Comparison of ENCODE assay signal across 8 cellular contexts in genomic region chr13:61414686-61415664, GRCh38. TPM values are rescaled to one million over a fixed set of nuclear protein-coding genes. Genes with fewer than 3 reads are reported as not detected.
DNase-seq lines count a peak whose midpoint lies in the region; ATAC-seq and TF ChIP-seq lines count a peak whose summit lies in the region.

No MANE protein-coding gene starts in this region.

- intact Hi-C loops in esophagus squamous epithelium (cut with DNase I) = no loop called here

- H3F3A ChIP-seq in GM23338 (replicated peaks; ENCODE audit: low read depth) = no peaks in the 10 kb centered on the region
- H3F3A ChIP-seq in neural cell (ENCODE audit: insufficient read depth, low read length, poor library complexity, severe bottlenecking) = no peaks in the 10 kb centered on the region

- ATAC-seq in GM23338 = peak; percentile 97

- peak overlapping the region; percentile 69 for H3K4me3 ChIP-seq in GM23338
- peak overlapping the region; percentile 10 to 54 (median 33) for H3K4me3 ChIP-seq in esophagus squamous epithelium
- peak overlapping the region; percentile 70 for H3K4me3 ChIP-seq in neural cell (ENCODE audit: low read length)

- no peak overlapping the region for H3K27ac ChIP-seq in GM23338 (ENCODE audit: low read depth)
- H3K27ac ChIP-seq in esophagus squamous epithelium = peak overlapping the region in 2 of 4 donors; percentile 9 to 36
- peak overlapping the region; percentile 12 for H3K27ac ChIP-seq in neural cell (ENCODE audit: low read length)

- H3K9me3 Mint-ChIP-seq in GM23338 = no peaks in the 10 kb centered on the region

- peaks cover 23% of the 10 kb centered on the region for H3K27me3 Mint-ChIP-seq in GM23338 (ENCODE audit: insufficient read depth, low read depth, poor library complexity)

- peaks cover 15% of the 10 kb centered on the region for H3K4me1 Mint-ChIP-seq in GM23338

- WGBS in esophagus squamous epithelium, 2 donors = 1 to 5% methylated on average over 28 to 29 of the region's 44 CpGs

- H2AFZ ChIP-seq in GM23338 (peak overlapping the region; percentile 97), neural cell (ENCODE audit: low read depth, low read length) (peak overlapping the region; percentile 22)

- H3K4me2 ChIP-seq in GM23338 (peak overlapping the region; percentile 98), neural cell (ENCODE audit: low read length) (peak overlapping the region; percentile 38)

- H3K4me1 ChIP-seq in GM23338 (ENCODE audit: insufficient read depth) (peaks cover 6% of the 10 kb centered on the region), esophagus squamous epithelium (peaks cover 3 to 27% (median 4%) of the 10 kb centered on the region in 3 donors)

- H3K36me3 ChIP-seq in GM23338 (ENCODE audit: insufficient read depth) (no peaks in the 10 kb centered on the region), esophagus squamous epithelium (no peaks in the 10 kb centered on the region), neural cell (ENCODE audit: insufficient read depth, low read length) (no peaks in the 10 kb centered on the region)

- H3K9ac ChIP-seq in neural cell (ENCODE audit: low read length) = peak overlapping the region; percentile 58

- no peak for TF ChIP-seq EP300 in neural cell (conservative IDR thresholded peaks at IDR 0.05; ENCODE audit: poor library complexity, severe bottlenecking)

- H3K27ac Mint-ChIP-seq in GM23338 = no peak overlapping the region; the same call in 1 of the 2 replicates

- H3K79me2 ChIP-seq in GM23338 (replicated peaks; ENCODE audit: insufficient read depth) = no peaks in the 10 kb centered on the region
- H3K79me2 ChIP-seq in neural cell (replicated peaks; ENCODE audit: insufficient read depth, low read length) = no peaks in the 10 kb centered on the region

- TF ChIP-seq CTCF in GM23338 (conservative IDR thresholded peaks at IDR 0.05; ENCODE audit: low read depth in 2 of 2) (no peak), esophagus squamous epithelium (IDR thresholded peaks at IDR 0.05) (no peak), neural cell (IDR thresholded peaks at IDR 0.05; ENCODE audit: poor library complexity, severe bottlenecking) (no peak)

- no peaks in the 10 kb centered on the region for H3K36me3 Mint-ChIP-seq in GM23338 (ENCODE audit: low read depth)

- peak; percentile 21 for TF ChIP-seq RAD21 in neural cell (conservative IDR thresholded peaks at IDR 0.05)

- no peaks in the 10 kb centered on the region for H3K9me3 ChIP-seq in esophagus squamous epithelium
- no peaks in the 10 kb centered on the region for H3K9me3 ChIP-seq in neural cell (ENCODE audit: low read length)

- DNase-seq in GM23338 (ENCODE audit: low spot score) (peak; percentile 93), OCI-M1 (lab: John Stamatoyannopoulos, UW) (peak; percentile 76), esophagus squamous epithelium (lab: John Stamatoyannopoulos, UW) (no peak), NCI-H1048 (lab: John Stamatoyannopoulos, UW) (no peak), T-helper 1 cell (no peak)
- DNase-seq in effector CD4-positive, alpha-beta T cell = no peak
- DNase-seq in stimulated activated CD4-positive, alpha-beta T cell treated with anti-CD3 and anti-CD28 coated beads, Interleukin-12 subunit alpha, Interleukin-12 subunit beta, amount 100 ng/mL, for 4 hours = no peak

- H3K4me3 Mint-ChIP-seq in GM23338 = peak overlapping the region; percentile 92

- H4K20me1 ChIP-seq in GM23338 (replicated peaks; ENCODE audit: insufficient read depth) = no peaks in the 10 kb centered on the region
- no peaks in the 10 kb centered on the region for H4K20me1 ChIP-seq in neural cell (ENCODE audit: insufficient read depth)

- peak in 1 of 4 donors; percentile 13 for TF ChIP-seq POLR2A in esophagus squamous epithelium (IDR thresholded peaks at IDR 0.05)

- H3K9me2 ChIP-seq in GM23338 (ENCODE audit: insufficient read depth) (no peaks in the 10 kb centered on the region), neural cell (ENCODE audit: insufficient read depth, low read length) (no peaks in the 10 kb centered on the region)

- peaks cover 37% of the 10 kb centered on the region for H3K27me3 ChIP-seq in GM23338 (ENCODE audit: insufficient read depth)
- H3K27me3 ChIP-seq in esophagus squamous epithelium = peaks cover 0 to 34% (median 0%) of the 10 kb centered on the region in 4 donors
- peaks cover 53% of the 10 kb centered on the region for H3K27me3 ChIP-seq in neural cell (ENCODE audit: insufficient read depth, low read depth, low read length)

TF ChIP-seq in GM23338, 12 proteins besides CTCF, POLR2A, EP300 and RAD21 (continues in another document):
- TF ChIP-seq REST (IDR thresholded peaks at IDR 0.05; ENCODE audit: unreplicated experiment) (no peak), ETS1 (IDR thresholded peaks at IDR 0.05) (0 out of 2 replicates have a peak, but pooled peaks have one; percentile 9), STAT1 (IDR thresholded peaks at IDR 0.05; ENCODE audit: unreplicated experiment) (no peak)

TF ChIP-seq in neural cell, 6 proteins besides CTCF, POLR2A, EP300 and RAD21:
- TF ChIP-seq SMC3 (conservative IDR thresholded peaks at IDR 0.05; ENCODE audit: poor library complexity) (no peak), EZH2 (IDR thresholded peaks at IDR 0.05; ENCODE audit: borderline replicate concordance, insufficient read depth, low read length, poor library complexity, severe bottlenecking) (no peak), POLR2AphosphoS5 (IDR thresholded peaks at IDR 0.05) (no peak), REST (IDR thresholded peaks at IDR 0.05; ENCODE audit: borderline replicate concordance) (no peak), TAF1 (IDR thresholded peaks at IDR 0.05; ENCODE audit: low read depth) (no peak), MXI1 (conservative IDR thresholded peaks at IDR 0.05; ENCODE audit: poor library complexity, severe bottlenecking) (no peak)

RNA-seq across cellular contexts. Expression of gene PCDH20, which starts 0.7 kb away (rescaled TPM):
- 2.6 and 2.8 TPM in 2 replicates for total RNA-seq in GM23338 (2014; rRNA removed; shearing (Covaris generic))
- polyA plus RNA-seq in GM23338 (2016; fragmentation: Nextera tagmentation; extraction: Ambion mirVana) (1.0 and 1.3 TPM in 2 replicates), neural cell (8.0 and 8.2 TPM in 2 replicates)
- 1 to 10 TPM in 1 of 4 donors, under 1 TPM in 2, not detected in 1; 0.32 to 1.1 (median 0.34) TPM for total RNA-seq in esophagus squamous epithelium
- 39.8 and 39.9 TPM in 2 replicates for polyA minus RNA-seq in neural cell

Comparison
In these comparisons a context has a peak if more than half of its experiments do, and no peak if none do; other contexts are left out.
1. DNase-seq: peak in GM23338 (single experiment) and OCI-M1 (single experiment); none in esophagus squamous epithelium (single experiment), NCI-H1048 (single experiment), T-helper 1 cell (0 of 5), effector CD4-positive, alpha-beta T cell (single experiment) and stimulated activated CD4-positive, alpha-beta T cell treated with anti-CD3 and anti-CD28 coated beads, Interleukin-12 subunit alpha, Interleukin-12 subunit beta, amount 100 ng/mL, for 4 hours (single experiment).
2. Peak in every context shown above with its lines, with median percentiles within 50 percentile points of each other: H3K4me3 ChIP-seq.